23 cellular contexts compared by ENCODE assay signal in the genomic region with DNA sequence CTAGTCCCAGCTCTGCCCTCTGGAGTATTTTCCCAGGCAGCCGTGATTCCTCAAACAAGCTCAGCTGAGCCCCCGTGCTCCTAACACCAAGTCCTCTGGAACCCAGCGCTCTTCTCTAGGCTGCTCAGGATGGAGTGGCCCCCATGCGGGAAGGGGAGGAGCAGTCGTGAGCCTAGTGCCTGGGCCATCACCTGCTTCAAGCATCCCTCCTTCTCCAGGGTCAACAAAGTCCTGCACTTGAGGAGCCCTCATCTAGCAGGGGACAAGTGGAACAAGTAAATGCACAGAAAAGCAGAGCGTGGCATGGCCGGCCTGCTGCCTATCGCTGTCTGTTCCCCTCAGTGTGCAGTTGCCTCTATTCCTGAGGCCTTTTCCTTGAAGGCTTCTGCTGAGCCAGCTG.
DNase-seq lines count a peak whose midpoint lies in the region; ATAC-seq, FAIRE-seq and TF ChIP-seq lines count a peak whose summit lies in the region.
"Had no signal": no experiment of that assay in that cellular context is flagged by ENCODE, and none has a peak within 500 bp of the region (broad histone marks: within the 10 kb centered on the region; RNA-seq: fewer than 3 reads in every experiment).

No MANE protein-coding gene starts in this region.

- no peaks in the 10 kb centered on the region for H3K4me1 Mint-ChIP-seq in activated naive CD8-positive, alpha-beta T cell treated with anti-CD3 and anti-CD28 coated beads, Interleukin-2, amount 10 ng/mL, durations not matched to agents 7 days and 5 days
- H3K4me1 Mint-ChIP-seq in activated naive CD8-positive, alpha-beta T cell treated with anti-CD3 and anti-CD28 coated beads for 36 hours: no peaks in the 10 kb centered on the region
- H3K4me1 Mint-ChIP-seq in activated naive CD4-positive, alpha-beta T cell treated with anti-CD3 and anti-CD28 coated beads, Interleukin-2, amount 10 ng/mL, durations not matched to agents 7 days and 5 days: no peaks in the 10 kb centered on the region

- no peak for TF ChIP-seq CTCF in RWPE2 (IDR thresholded peaks at IDR 0.05; ENCODE audit: poor library complexity, severe bottlenecking)
- TF ChIP-seq CTCF in HepG2 (CRISPR knock-in tag; IDR thresholded peaks at IDR 0.05): 0 out of 2 replicates have a peak, but pooled peaks have one; percentile 7
- no peak for TF ChIP-seq CTCF in upper lobe of right lung (IDR thresholded peaks at IDR 0.05)

- TF ChIP-seq EP300 in HepG2 (IDR thresholded peaks at IDR 0.05; ENCODE audit: low read depth in 2 of 2, low read length in 2 of 2) (no peak), HepG2 (CRISPR knock-in tag; IDR thresholded peaks at IDR 0.05; ENCODE audit: borderline replicate concordance) (no peak)

- no peak overlapping the region for H3K9ac ChIP-seq in HepG2 (ENCODE audit: insufficient read depth, low read depth, low read length)

- no peaks in the 10 kb centered on the region for H4K20me1 ChIP-seq in HepG2 (ENCODE audit: insufficient read depth, low read length)

- no peaks in the 10 kb centered on the region for H3K36me3 ChIP-seq in RWPE2 (ENCODE audit: low read depth)
- no peaks in the 10 kb centered on the region for H3K36me3 ChIP-seq in HepG2 (replicated peaks in 1 of 2; ENCODE audit: control insufficient read depth in 1 of 2, insufficient read depth in 2 of 2, low read length in 2 of 2)
- no peaks in the 10 kb centered on the region for H3K36me3 ChIP-seq in upper lobe of right lung

- intact Hi-C loops in HepG2 (cut with micrococcal nuclease; ENCODE audit: unreplicated experiment) (no loop called here), upper lobe of right lung (cut with DNase I) (no loop called here)

- TF ChIP-seq POLR2A in HepG2 (IDR thresholded peaks at IDR 0.05; ENCODE audit: insufficient read depth in 1 of 2, low read depth in 2 of 2, low read length in 2 of 2): no peak

- no peaks in the 10 kb centered on the region for H3K4me1 ChIP-seq in RWPE2 (ENCODE audit: insufficient read depth, poor library complexity, severe bottlenecking)
- H3K4me1 ChIP-seq in HepG2 (ENCODE audit: insufficient read depth, low read length): peaks cover 55% of the 10 kb centered on the region
- peaks cover 7% of the 10 kb centered on the region for H3K4me1 ChIP-seq in upper lobe of right lung

- FAIRE-seq in HepG2 (lab: Jason Lieb, UNC): no peak
- FAIRE-seq: GM12891, H54, RCC 7860 had no signal

- ATAC-seq in activated naive CD8-positive, alpha-beta T cell treated with anti-CD3 and anti-CD28 coated beads, Interleukin-2, amount 10 ng/mL, durations not matched to agents 7 days and 5 days (ENCODE audit: low read depth): no peak
- ATAC-seq in RWPE2 (ENCODE audit: low read depth) (no peak), HepG2 (0 out of 3 replicates have a peak, but pooled peaks have one; percentile 3), upper lobe of right lung (peak; percentile 31)

- no peak overlapping the region for H3K4me2 ChIP-seq in HepG2 (ENCODE audit: low read depth, low read length)

- H3K27ac Mint-ChIP-seq in activated naive CD8-positive, alpha-beta T cell treated with anti-CD3 and anti-CD28 coated beads, Interleukin-2, amount 10 ng/mL, durations not matched to agents 7 days and 5 days: no peak overlapping the region
- H3K27ac Mint-ChIP-seq in activated naive CD8-positive, alpha-beta T cell treated with anti-CD3 and anti-CD28 coated beads for 36 hours: no peak overlapping the region
- no peak overlapping the region for H3K27ac Mint-ChIP-seq in activated naive CD4-positive, alpha-beta T cell treated with anti-CD3 and anti-CD28 coated beads, Interleukin-2, amount 10 ng/mL, durations not matched to agents 7 days and 5 days
- H3K27ac Mint-ChIP-seq: CD4-positive, alpha-beta T cell; HFFc6 had no signal

- no peak for TF ChIP-seq RAD21 in HepG2 (CRISPR knock-in tag; IDR thresholded peaks at IDR 0.05)

- no peaks in the 10 kb centered on the region for H3K36me3 Mint-ChIP-seq in activated naive CD8-positive, alpha-beta T cell treated with anti-CD3 and anti-CD28 coated beads, Interleukin-2, amount 10 ng/mL, durations not matched to agents 7 days and 5 days
- H3K36me3 Mint-ChIP-seq in activated naive CD8-positive, alpha-beta T cell treated with anti-CD3 and anti-CD28 coated beads for 36 hours: no peaks in the 10 kb centered on the region
- no peaks in the 10 kb centered on the region for H3K36me3 Mint-ChIP-seq in activated naive CD4-positive, alpha-beta T cell treated with anti-CD3 and anti-CD28 coated beads, Interleukin-2, amount 10 ng/mL, durations not matched to agents 7 days and 5 days

- no TSS peak for BruUV-seq in HepG2 (replicated peaks; lab: Mats Ljungman, UMichigan)

- CTCF ChIA-PET in HepG2 (lab: Yijun Ruan, JAX; ENCODE audit: low intra/inter-chr PET ratio, low total read pairs): no interaction called here
- CTCF ChIA-PET in activated naive CD4-positive, alpha-beta T cell treated with anti-CD3 and anti-CD28 coated beads, Interleukin-2, amount 10 ng/mL, durations not matched to agents 7 days and 5 days (lab: Charles Lee): interaction anchor here (0.6 kb wide), 1 partner anchor 100 kb away, joined by 3 read pairs; no protein-coding TSS in a partner anchor

- H3K4me3 Mint-ChIP-seq in activated naive CD8-positive, alpha-beta T cell treated with anti-CD3 and anti-CD28 coated beads, Interleukin-2, amount 10 ng/mL, durations not matched to agents 7 days and 5 days: no peak overlapping the region
- H3K4me3 Mint-ChIP-seq in activated naive CD8-positive, alpha-beta T cell treated with anti-CD3 and anti-CD28 coated beads for 36 hours: no peak overlapping the region
- no peak overlapping the region for H3K4me3 Mint-ChIP-seq in activated naive CD4-positive, alpha-beta T cell treated with anti-CD3 and anti-CD28 coated beads, Interleukin-2, amount 10 ng/mL, durations not matched to agents 7 days and 5 days
- H3K4me3 Mint-ChIP-seq: CD4-positive, alpha-beta T cell; HFFc6 had no signal

- POLR2A ChIA-PET in activated naive CD8-positive, alpha-beta T cell treated with anti-CD3 and anti-CD28 coated beads, Interleukin-2, amount 10 ng/mL, durations not matched to agents 7 days and 5 days (lab: Charles Lee): no interaction called here
- POLR2A ChIA-PET in HepG2 (lab: Yijun Ruan, JAX): interaction anchor here (1.0 to 2.8 kb wide), 2 partner anchors 36 to 48 kb away, joined by 3 to 16 read pairs; no protein-coding TSS in a partner anchor

- H3K27me3 ChIP-seq in RWPE2 (ENCODE audit: insufficient read depth, poor library complexity, severe bottlenecking) (no peaks in the 10 kb centered on the region), HepG2 (ENCODE audit: control insufficient read depth in 1 of 2, insufficient read depth in 2 of 2, low read length in 2 of 2) (peaks cover 5 to 31% of the 10 kb centered on the region in 2 experiments; a peak in 4 of 5 replicates), upper lobe of right lung (no peaks in the 10 kb centered on the region)

- H2AFZ ChIP-seq in HepG2 (ENCODE audit: low read length): no peak overlapping the region

- in situ Hi-C loops in HepG2 (cut with HindIII; ENCODE audit: extremely low pct_ligation_motif_present, low pct_unique_long_range_greater_than_20kb): loop anchor here (10.0 kb wide), 1 partner anchor 170 kb away; the partner anchor contains the start of gene INHBB

- H3K79me2 ChIP-seq in HepG2 (ENCODE audit: insufficient read depth, low read length): no peaks in the 10 kb centered on the region

- H3K9me3 ChIP-seq in RWPE2 (ENCODE audit: severe bottlenecking) (no peaks in the 10 kb centered on the region), HepG2 (ENCODE audit: low read length) (no peaks in the 10 kb centered on the region), upper lobe of right lung (no peaks in the 10 kb centered on the region)
- H3K9me3 ChIP-seq: Caco-2 had no signal

- H3K27me3 Mint-ChIP-seq in activated naive CD8-positive, alpha-beta T cell treated with anti-CD3 and anti-CD28 coated beads, Interleukin-2, amount 10 ng/mL, durations not matched to agents 7 days and 5 days: peaks cover 6% of the 10 kb centered on the region
- H3K27me3 Mint-ChIP-seq in activated naive CD8-positive, alpha-beta T cell treated with anti-CD3 and anti-CD28 coated beads for 36 hours: peaks cover 16% of the 10 kb centered on the region
- H3K27me3 Mint-ChIP-seq in activated naive CD4-positive, alpha-beta T cell treated with anti-CD3 and anti-CD28 coated beads, Interleukin-2, amount 10 ng/mL, durations not matched to agents 7 days and 5 days: peaks cover 33% of the 10 kb centered on the region

- H3K9me3 Mint-ChIP-seq in activated naive CD8-positive, alpha-beta T cell treated with anti-CD3 and anti-CD28 coated beads, Interleukin-2, amount 10 ng/mL, durations not matched to agents 7 days and 5 days: no peaks in the 10 kb centered on the region
- no peaks in the 10 kb centered on the region for H3K9me3 Mint-ChIP-seq in activated naive CD8-positive, alpha-beta T cell treated with anti-CD3 and anti-CD28 coated beads for 36 hours
- no peaks in the 10 kb centered on the region for H3K9me3 Mint-ChIP-seq in activated naive CD4-positive, alpha-beta T cell treated with anti-CD3 and anti-CD28 coated beads, Interleukin-2, amount 10 ng/mL, durations not matched to agents 7 days and 5 days
- H3K9me3 Mint-ChIP-seq: CD4-positive, alpha-beta T cell; HFFc6 had no signal

- H3K27ac ChIP-seq in RWPE2 (ENCODE audit: poor library complexity, severe bottlenecking): no peak overlapping the region
- no peak overlapping the region for H3K27ac ChIP-seq in HepG2 (ENCODE audit: extremely low read length, insufficient read depth, low read length)
- no peak overlapping the region for H3K27ac ChIP-seq in upper lobe of right lung
- H3K27ac ChIP-seq: HL-60, SK-N-MC had no signal

- peak; percentile 10 for DNase-seq in activated naive CD8-positive, alpha-beta T cell treated with anti-CD3 and anti-CD28 coated beads, Interleukin-2, amount 10 ng/mL, durations not matched to agents 7 days and 5 days
- no peak for DNase-seq in activated naive CD8-positive, alpha-beta T cell treated with anti-CD3 and anti-CD28 coated beads for 36 hours
- DNase-seq in RWPE2 (ENCODE audit: low spot score): peak; percentile 39
- no peak for DNase-seq in HepG2 (ENCODE audit: low spot score)
- DNase-seq in upper lobe of right lung: no peak
- no peak for DNase-seq in COR-L47 (lab: John Stamatoyannopoulos, UW)
- no peak for DNase-seq in activated naive CD4-positive, alpha-beta T cell treated with anti-CD3 and anti-CD28 coated beads, Interleukin-2, amount 10 ng/mL, durations not matched to agents 7 days and 5 days
- DNase-seq: CD4-positive, alpha-beta T cell; DMS 273 treated with DMSO at 0.1 percent for 48 hours; HFFc6; KG1; NCI-H1092; NCI-H1436 treated with DMSO at 0.1 percent for 48 hours; NCI-H1930; NCI-H345; NCI-H526; Right ventricle myocardium superior had no signal

- no peak overlapping the region for H3K4me3 ChIP-seq in RWPE2 (ENCODE audit: severe bottlenecking)
- no peak overlapping the region for H3K4me3 ChIP-seq in HepG2 (replicated peaks in 1 of 3; ENCODE audit: insufficient read depth in 1 of 3, low read depth in 2 of 3, low read length in 3 of 3)
- no peak overlapping the region for H3K4me3 ChIP-seq in upper lobe of right lung
- H3K4me3 ChIP-seq: SK-N-MC had no signal

- 50% methylated on average over 8 of the region's 8 CpGs for WGBS in HepG2 (ENCODE audit: low lambda C conversion rate)

Comparison
In these comparisons a context has a peak if more than half of its experiments do, and no peak if none do; other contexts are left out.
1. DNase-seq: peak in activated naive CD8-positive, alpha-beta T cell treated with anti-CD3 and anti-CD28 coated beads, Interleukin-2, amount 10 ng/mL, durations not matched to agents 7 days and 5 days (single experiment) and RWPE2 (single experiment); none in activated naive CD8-positive, alpha-beta T cell treated with anti-CD3 and anti-CD28 coated beads for 36 hours (single experiment), HepG2 (single experiment), upper lobe of right lung (single experiment), COR-L47 (single experiment) and activated naive CD4-positive, alpha-beta T cell treated with anti-CD3 and anti-CD28 coated beads, Interleukin-2, amount 10 ng/mL, durations not matched to agents 7 days and 5 days (single experiment).
2. ATAC-seq: peak in HepG2 (single experiment) and upper lobe of right lung (single experiment); none in activated naive CD8-positive, alpha-beta T cell treated with anti-CD3 and anti-CD28 coated beads, Interleukin-2, amount 10 ng/mL, durations not matched to agents 7 days and 5 days (single experiment) and RWPE2 (single experiment).